Comparison of ENCODE assay signal across 23 cellular contexts in genomic region chr4:178174756-178175155, GRCh38.
DNase-seq lines count a peak whose midpoint lies in the region; ATAC-seq and TF ChIP-seq lines count a peak whose summit lies in the region.
"Had no signal": no experiment of that assay in that cellular context is flagged by ENCODE, and none has a peak within 500 bp of the region (broad histone marks: within the 10 kb centered on the region; RNA-seq: fewer than 3 reads in every experiment).

No MANE protein-coding gene starts in this region.

- no peak overlapping the region for H2BK12ac ChIP-seq in trophoblast cell (ENCODE audit: low read length)

- H3K18ac ChIP-seq in trophoblast cell (ENCODE audit: low read length): no peak overlapping the region

- WGBS in trophoblast cell (ENCODE audit: extremely low coverage, insufficient coverage, insufficient read length): no CpG with 5 or more reads among the region's 2 CpGs

- no peak overlapping the region for H4K91ac ChIP-seq in trophoblast cell (ENCODE audit: low read depth, low read length)

- H2BK120ac ChIP-seq in trophoblast cell (ENCODE audit: insufficient read depth, low read length, poor library complexity): no peak overlapping the region

- no peak overlapping the region for H2BK5ac ChIP-seq in trophoblast cell (ENCODE audit: low read depth, low read length, poor library complexity)

- no peaks in the 10 kb centered on the region for H3K79me1 ChIP-seq in trophoblast cell (ENCODE audit: low read length)

- H3K4ac ChIP-seq in trophoblast cell (ENCODE audit: low read depth, low read length): no peak overlapping the region

- no peak for TF ChIP-seq CTCF in RWPE2 (IDR thresholded peaks at IDR 0.05; ENCODE audit: poor library complexity, severe bottlenecking)
- TF ChIP-seq CTCF in epithelial cell of esophagus (IDR thresholded peaks at IDR 0.05; ENCODE audit: insufficient read depth, low read depth, low read length, missing control alignments): no peak
- no peak for TF ChIP-seq CTCF in lower lobe of right lung (IDR thresholded peaks at IDR 0.05)

- H3K27ac ChIP-seq in RWPE2 (ENCODE audit: poor library complexity, severe bottlenecking) (no peak overlapping the region), trophoblast cell (ENCODE audit: low read depth, low read length) (no peak overlapping the region), lower lobe of right lung (no peak overlapping the region)
- H3K27ac ChIP-seq: 22Rv1, A549 had no signal

- H3K79me2 ChIP-seq in trophoblast cell (ENCODE audit: control insufficient read depth, insufficient read depth, low read length, poor library complexity): no peaks in the 10 kb centered on the region

- no peaks in the 10 kb centered on the region; the same call in 1 of the 2 replicates for H3K36me3 ChIP-seq in RWPE2 (ENCODE audit: low read depth)
- H3K36me3 ChIP-seq in trophoblast cell (ENCODE audit: control insufficient read depth in 1 of 2, insufficient read depth in 2 of 2, low read length in 2 of 2): no peaks in the 10 kb centered on the region
- H3K36me3 ChIP-seq in lower lobe of right lung: no peaks in the 10 kb centered on the region
- H3K36me3 ChIP-seq: HAP-1 had no signal

- no peak overlapping the region for H4K8ac ChIP-seq in trophoblast cell (ENCODE audit: low read depth, low read length)

- H3K9ac ChIP-seq in trophoblast cell (ENCODE audit: low read length): no peak overlapping the region

- DNase-seq in DMS53 (lab: John Stamatoyannopoulos, UW) (peak; percentile 1), DMS53 treated with DMSO at 0.1 percent for 48 hours (lab: John Stamatoyannopoulos, UW; ENCODE audit: unreplicated experiment) (no peak), RWPE2 (ENCODE audit: low spot score) (no peak), epithelial cell of esophagus (ENCODE audit: low read depth) (peak; percentile 61), trophoblast cell (peak; percentile 74 to 88), lower lobe of right lung (no peak), DMS 273 (lab: John Stamatoyannopoulos, UW; ENCODE audit: unreplicated experiment) (no peak)
- DNase-seq: ACHN; AML-193; C1 segment of cervical spinal cord; Calu3; CD4-positive, alpha-beta memory T cell; COR-L47; DMS153; DND-41; GDM1; GOT3; HFFc6 had no signal

- H3K4me2 ChIP-seq in trophoblast cell (ENCODE audit: low read length): no peak overlapping the region
- H3K4me2 ChIP-seq: A549 had no signal

- H4K12ac ChIP-seq in trophoblast cell (ENCODE audit: low read depth, low read length): no peak overlapping the region

- ATAC-seq in RWPE2 (ENCODE audit: low read depth): 0 out of 3 replicates have a peak, but pooled peaks have one; percentile 42
- ATAC-seq in lower lobe of right lung: no peak
- ATAC-seq in HG03095 (IDR thresholded peaks at IDR 0.05; ENCODE audit: unreplicated experiment): no peak
- ATAC-seq: A549, GM12878 had no signal

- no peaks in the 10 kb centered on the region for H3K9me3 ChIP-seq in RWPE2 (ENCODE audit: severe bottlenecking)
- H3K9me3 ChIP-seq in trophoblast cell (ENCODE audit: insufficient read depth, low read depth, low read length): no peaks in the 10 kb centered on the region
- H3K9me3 ChIP-seq in lower lobe of right lung: no peaks in the 10 kb centered on the region
- H3K9me3 ChIP-seq: A549, HAP-1 had no signal

- H3K4me1 ChIP-seq in RWPE2 (ENCODE audit: insufficient read depth, poor library complexity, severe bottlenecking): no peaks in the 10 kb centered on the region
- H3K4me1 ChIP-seq in trophoblast cell (ENCODE audit: control insufficient read depth in 1 of 2, insufficient read depth in 2 of 2, low read length in 2 of 2): no peaks in the 10 kb centered on the region
- H3K4me1 ChIP-seq in lower lobe of right lung: no peaks in the 10 kb centered on the region
- H3K4me1 ChIP-seq: A549, HAP-1 had no signal

- H3K4me3 ChIP-seq in RWPE2 (ENCODE audit: severe bottlenecking) (no peak overlapping the region), epithelial cell of esophagus (ENCODE audit: low read length) (no peak overlapping the region), trophoblast cell (ENCODE audit: low read depth, low read length) (no peak overlapping the region), lower lobe of right lung (no peak overlapping the region)
- H3K4me3 ChIP-seq: A549, GM12878, HAP-1 had no signal

- no peaks in the 10 kb centered on the region for H3K27me3 ChIP-seq in RWPE2 (ENCODE audit: insufficient read depth, poor library complexity, severe bottlenecking)
- no peaks in the 10 kb centered on the region for H3K27me3 ChIP-seq in trophoblast cell (ENCODE audit: insufficient read depth, low read length)
- H3K27me3 ChIP-seq in lower lobe of right lung (ENCODE audit: low read depth): no peaks in the 10 kb centered on the region

- intact Hi-C loops in lower lobe of right lung (cut with DNase I): no loop called here

- H3K14ac ChIP-seq in trophoblast cell (ENCODE audit: low read length): no peak overlapping the region

- no peak overlapping the region for H3K23ac ChIP-seq in trophoblast cell (ENCODE audit: low read length)

- no peak overlapping the region for H2AFZ ChIP-seq in trophoblast cell (ENCODE audit: insufficient read depth, low read length, poor library complexity)

- H2AK5ac ChIP-seq in trophoblast cell (ENCODE audit: low read length): no peak overlapping the region

Comparison
In these comparisons a context has a peak if more than half of its experiments do, and no peak if none do; other contexts are left out.
1. DNase-seq: peak in DMS53 (single experiment), epithelial cell of esophagus (single experiment) and trophoblast cell (2 of 2); none in DMS53 treated with DMSO at 0.1 percent for 48 hours (single experiment), RWPE2 (single experiment), lower lobe of right lung (single experiment) and DMS 273 (single experiment).